8 cellular contexts compared by ENCODE assay signal in the genomic region with DNA sequence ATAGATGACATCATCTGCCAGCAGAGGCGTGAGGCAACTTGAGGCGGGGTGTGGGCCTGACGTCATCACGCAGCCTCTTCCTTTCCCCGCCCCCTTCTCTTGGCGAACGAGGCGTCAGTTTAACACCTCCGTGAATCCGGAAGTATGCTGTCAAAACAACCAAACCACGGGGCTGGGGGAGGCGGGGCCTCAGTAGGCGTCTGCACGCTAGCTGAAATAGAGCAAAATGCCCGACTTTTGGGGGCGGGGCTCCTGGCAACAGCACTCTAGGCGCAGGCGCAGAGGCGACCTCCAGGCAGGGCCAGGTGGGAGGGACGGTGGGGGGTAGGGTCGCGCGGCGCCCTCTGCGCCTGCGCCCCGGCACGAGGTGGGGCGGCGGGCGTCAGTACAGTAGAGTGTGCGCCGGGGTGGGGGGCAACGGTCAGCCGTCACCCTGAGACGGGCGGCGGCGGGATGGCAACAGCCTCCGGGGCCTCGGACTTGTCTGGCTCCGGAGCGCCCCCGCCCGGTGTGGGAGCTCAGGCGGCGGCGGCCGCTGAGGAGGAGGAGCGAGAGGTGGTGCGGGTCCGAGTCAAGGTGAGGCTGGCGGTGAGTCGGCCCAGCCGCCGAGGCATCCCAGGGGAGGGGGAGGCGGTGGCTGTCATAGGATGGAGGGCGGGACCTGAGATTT. TPM values are rescaled to one million over a fixed set of nuclear protein-coding genes. Genes with fewer than 3 reads are reported as not detected.
DNase-seq lines count a peak whose midpoint lies in the region; ATAC-seq and TF ChIP-seq lines count a peak whose summit lies in the region.

A gene with protein sequence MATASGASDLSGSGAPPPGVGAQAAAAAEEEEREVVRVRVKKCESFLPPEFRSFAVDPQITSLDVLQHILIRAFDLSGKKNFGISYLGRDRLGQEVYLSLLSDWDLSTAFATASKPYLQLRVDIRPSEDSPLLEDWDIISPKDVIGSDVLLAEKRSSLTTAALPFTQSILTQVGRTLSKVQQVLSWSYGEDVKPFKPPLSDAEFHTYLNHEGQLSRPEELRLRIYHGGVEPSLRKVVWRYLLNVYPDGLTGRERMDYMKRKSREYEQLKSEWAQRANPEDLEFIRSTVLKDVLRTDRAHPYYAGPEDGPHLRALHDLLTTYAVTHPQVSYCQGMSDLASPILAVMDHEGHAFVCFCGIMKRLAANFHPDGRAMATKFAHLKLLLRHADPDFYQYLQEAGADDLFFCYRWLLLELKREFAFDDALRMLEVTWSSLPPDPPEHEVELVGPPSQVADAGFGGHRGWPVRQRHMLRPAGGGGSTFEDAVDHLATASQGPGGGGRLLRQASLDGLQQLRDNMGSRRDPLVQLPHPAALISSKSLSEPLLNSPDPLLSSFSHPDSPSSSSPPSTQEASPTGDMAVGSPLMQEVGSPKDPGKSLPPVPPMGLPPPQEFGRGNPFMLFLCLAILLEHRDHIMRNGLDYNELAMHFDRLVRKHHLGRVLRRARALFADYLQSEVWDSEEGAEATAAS (plus strand): TSS at position 370 of the 670 bp plus-strand sequence. CDS start 84 bp downstream, at position 454.

- ATAC-seq in GM19043 (IDR thresholded peaks at IDR 0.05; ENCODE audit: low read depth, unreplicated experiment) (peak; percentile 82), HG03432 (IDR thresholded peaks at IDR 0.05; ENCODE audit: unreplicated experiment) (peak; percentile 85)

- no peaks in the 10 kb centered on the region for H3K27me3 ChIP-seq in kidney epithelial cell (ENCODE audit: control insufficient read depth, insufficient read depth, low read length)

- DNase-seq in AML-193 (lab: John Stamatoyannopoulos, UW), result peak; percentile 89
- peak; percentile 92 for DNase-seq in NCI-H510A (lab: John Stamatoyannopoulos, UW)
- DNase-seq in activated CD4-positive, alpha-beta T cell treated with anti-CD3 and anti-CD28 coated beads for 24 hours (ENCODE audit: low read depth in 2 of 2), result peak; percentile 91 to 93
- DNase-seq in choroid plexus epithelial cell (ENCODE audit: low read depth), result peak; percentile 98
- DNase-seq in kidney epithelial cell (ENCODE audit: low read depth), result peak; percentile 81
- DNase-seq in stimulated activated CD4-positive, alpha-beta T cell treated with anti-CD3 and anti-CD28 coated beads, Interleukin-15, amount 100 ng/mL, for 48 hours (ENCODE audit: low read depth in 2 of 2), result peak; percentile 94 to 95

- no peaks in the 10 kb centered on the region for H3K36me3 ChIP-seq in kidney epithelial cell (ENCODE audit: control insufficient read depth, insufficient read depth, low read length)

- H3K4me3 ChIP-seq in choroid plexus epithelial cell (ENCODE audit: low read depth, low read length) (peak within 1 kb of the TSS; percentile 75), kidney epithelial cell (ENCODE audit: low read depth, low read length) (peak within 1 kb of the TSS; percentile 69)

- peak; percentile 41 for TF ChIP-seq CTCF in choroid plexus epithelial cell (conservative IDR thresholded peaks at IDR 0.05; ENCODE audit: low read depth, low read length)
- peak; percentile 43 for TF ChIP-seq CTCF in kidney epithelial cell (IDR thresholded peaks at IDR 0.05; ENCODE audit: insufficient read depth, low read length, poor library complexity, severe bottlenecking)

RNA-seq across cellular contexts. Expression of the gene that starts here (rescaled TPM):
- 6.6 and 10.4 TPM in 2 replicates for total RNA-seq in kidney epithelial cell

Comparison
In these comparisons a context has a peak if more than half of its experiments do, and no peak if none do; other contexts are left out.
1. Peak in every context shown above with its lines: DNase-seq, ATAC-seq and H3K4me3 ChIP-seq.